26 cellular contexts compared by ENCODE assay signal in the genomic region with DNA sequence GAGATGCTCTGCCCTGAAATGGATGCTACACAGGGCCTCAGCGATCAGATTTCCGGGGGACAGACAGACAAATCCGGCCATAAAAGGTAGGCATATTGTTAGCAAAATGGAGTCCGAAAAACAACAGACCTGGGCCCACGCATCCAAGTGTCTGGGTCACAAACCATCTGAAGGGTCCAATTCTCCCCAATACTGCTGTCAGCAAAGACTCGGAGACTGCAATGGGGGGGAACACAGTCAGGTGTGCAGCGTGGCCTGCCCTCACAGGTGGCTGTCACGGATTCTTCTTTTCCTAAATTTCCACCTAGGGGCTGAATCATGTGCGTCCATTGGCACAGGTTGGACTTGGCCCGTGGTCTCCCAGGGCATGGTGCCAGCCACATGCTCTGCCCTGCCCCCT.
"Had no signal": no experiment of that assay in that cellular context is flagged by ENCODE, and none has a peak within 500 bp of the region (broad histone marks: within the 10 kb centered on the region; RNA-seq: fewer than 3 reads in every experiment).

No MANE protein-coding gene starts in this region.

- H3K27me3 ChIP-seq: neural progenitor cell, ovary, right lobe of liver, sigmoid colon, stomach, thyroid gland, tibial nerve, upper lobe of left lung, vagina had no signal

- H3K27ac ChIP-seq: neural progenitor cell, ovary, parathyroid adenoma, psoas muscle, right lobe of liver, sigmoid colon, stomach, thoracic aorta, thyroid gland, tibial nerve, upper lobe of left lung, vagina had no signal

- H3K9me3 Mint-ChIP-seq: nephron; neural progenitor cell; stimulated activated effector memory CD8-positive, alpha-beta T cell treated with anti-CD3 and anti-CD28 coated beads, Interleukin-12 subunit alpha, Interleukin-12 subunit beta, amount 100 ng/mL, for 72 hours; stimulated activated naive B cell treated with anti-CD40 and anti-IgM and Interleukin-4, amounts not matched to agents 10 μg/mL and 1 μg/mL and 100 μg/mL, for 72 hours; stimulated activated naive CD8-positive, alpha-beta T cell treated with anti-CD3 and anti-CD28 coated beads, Interleukin-15, Interleukin-2, amounts not matched to agents 100 ng/mL and 50 ng/mL, for 24 hours had no signal

- H3K4me1 ChIP-seq: parathyroid adenoma, psoas muscle, right lobe of liver, sigmoid colon, stomach, vagina had no signal

- H3K9me3 ChIP-seq: ovary, psoas muscle, right lobe of liver, sigmoid colon, stomach, thoracic aorta, thyroid gland, tibial nerve, upper lobe of left lung, vagina had no signal

- DNase-seq: occipital lobe; ovary; psoas muscle; right cardiac atrium; right lobe of liver; sigmoid colon; small intestine; stimulated activated CD4-positive, alpha-beta T cell treated with anti-CD3 and anti-CD28 coated beads, Interleukin-15, amount 100 ng/mL, for 24 hours; stimulated activated CD4-positive, alpha-beta T cell treated with anti-CD3 and anti-CD28 coated beads, Interleukin-2, amount 100 ng/mL, for 24 hours; stimulated activated CD4-positive, alpha-beta T cell treated with anti-CD3 and anti-CD28 coated beads, Interleukin-2, amount 100 ng/mL, for 48 hours; stimulated activated CD4-positive, alpha-beta T cell treated with anti-CD3 and anti-CD28 coated beads, Interleukin-4, amount 100 ng/mL, for 24 hours; stimulated activated naive B cell treated with anti-CD40 and anti-IgM and Interleukin-4, amounts not matched to agents 10 μg/mL and 1 μg/mL and 100 μg/mL, for 72 hours; stimulated activated naive CD4-positive, alpha-beta T cell treated with Interleukin-2 at 50 U/mL for 16 hours; stomach; thyroid gland; trophoblast cell; upper lobe of left lung had no signal

- H3K36me3 Mint-ChIP-seq: neural progenitor cell; stimulated activated effector memory CD8-positive, alpha-beta T cell treated with anti-CD3 and anti-CD28 coated beads, Interleukin-12 subunit alpha, Interleukin-12 subunit beta, amount 100 ng/mL, for 72 hours; stimulated activated naive B cell treated with anti-CD40 and anti-IgM and Interleukin-4, amounts not matched to agents 10 μg/mL and 1 μg/mL and 100 μg/mL, for 72 hours had no signal

- H3K36me3 ChIP-seq: neural progenitor cell, ovary, right lobe of liver, sigmoid colon, stomach, thoracic aorta, thyroid gland, upper lobe of left lung, vagina had no signal

- H3K9ac ChIP-seq: neural progenitor cell, parathyroid adenoma had no signal

- H3K4me3 Mint-ChIP-seq: nephron; neural progenitor cell; stimulated activated effector memory CD8-positive, alpha-beta T cell treated with anti-CD3 and anti-CD28 coated beads, Interleukin-12 subunit alpha, Interleukin-12 subunit beta, amount 100 ng/mL, for 72 hours; stimulated activated naive B cell treated with anti-CD40 and anti-IgM and Interleukin-4, amounts not matched to agents 10 μg/mL and 1 μg/mL and 100 μg/mL, for 72 hours; stimulated activated naive CD8-positive, alpha-beta T cell treated with anti-CD3 and anti-CD28 coated beads, Interleukin-15, Interleukin-2, amounts not matched to agents 100 ng/mL and 50 ng/mL, for 24 hours had no signal

- H3K79me2 ChIP-seq: parathyroid adenoma had no signal

- H2AFZ ChIP-seq: parathyroid adenoma had no signal

- H3K27ac Mint-ChIP-seq: nephron; neural progenitor cell; progenitor cell of endocrine pancreas; stimulated activated effector memory CD8-positive, alpha-beta T cell treated with anti-CD3 and anti-CD28 coated beads, Interleukin-12 subunit alpha, Interleukin-12 subunit beta, amount 100 ng/mL, for 72 hours; stimulated activated naive B cell treated with anti-CD40 and anti-IgM and Interleukin-4, amounts not matched to agents 10 μg/mL and 1 μg/mL and 100 μg/mL, for 72 hours; stimulated activated naive CD8-positive, alpha-beta T cell treated with anti-CD3 and anti-CD28 coated beads, Interleukin-15, Interleukin-2, amounts not matched to agents 100 ng/mL and 50 ng/mL, for 24 hours had no signal

- ATAC-seq: psoas muscle; right cardiac atrium; right lobe of liver; stimulated activated effector memory CD8-positive, alpha-beta T cell treated with anti-CD3 and anti-CD28 coated beads, Interleukin-12 subunit alpha, Interleukin-12 subunit beta, amount 100 ng/mL, for 72 hours; stimulated activated naive B cell treated with anti-CD40 and anti-IgM and Interleukin-4, amounts not matched to agents 10 μg/mL and 1 μg/mL and 100 μg/mL, for 72 hours had no signal

- H3K27me3 Mint-ChIP-seq: progenitor cell of endocrine pancreas; stimulated activated naive CD8-positive, alpha-beta T cell treated with anti-CD3 and anti-CD28 coated beads, Interleukin-15, Interleukin-2, amounts not matched to agents 100 ng/mL and 50 ng/mL, for 24 hours had no signal

- H3K4me3 ChIP-seq: neural progenitor cell, ovary, psoas muscle, right lobe of liver, sigmoid colon, stomach, thoracic aorta, thyroid gland, tibial nerve, upper lobe of left lung, vagina had no signal

- H3K4me1 Mint-ChIP-seq: nephron had no signal
